Comparison of ENCODE assay signal across 14 cellular contexts in the genomic region with DNA sequence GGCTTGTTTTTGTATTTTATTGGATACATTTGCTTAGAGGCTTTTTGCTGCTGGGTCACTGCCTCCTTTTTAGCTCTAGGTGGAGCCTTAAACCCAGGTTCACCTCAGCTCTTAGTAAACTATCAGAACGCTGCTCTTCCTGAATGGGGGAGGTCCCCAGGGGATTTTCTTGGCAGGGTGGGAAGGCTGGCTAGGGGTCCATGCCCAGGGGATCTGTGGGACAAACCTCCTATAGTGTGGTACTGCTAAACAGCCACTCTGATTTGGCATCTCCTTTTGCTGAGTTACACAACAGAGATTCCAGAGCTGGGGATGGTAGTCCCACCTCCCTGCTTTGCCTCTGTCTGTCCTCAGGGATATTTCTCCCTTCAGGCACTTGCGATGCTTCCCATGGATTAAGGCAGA.
DNase-seq lines count a peak whose midpoint lies in the region; ATAC-seq and TF ChIP-seq lines count a peak whose summit lies in the region.
"Had no signal": no experiment of that assay in that cellular context is flagged by ENCODE, and none has a peak within 500 bp of the region (broad histone marks: within the 10 kb centered on the region; RNA-seq: fewer than 3 reads in every experiment).

No MANE protein-coding gene starts in this region.

- ATAC-seq in HG03039 (IDR thresholded peaks at IDR 0.05; ENCODE audit: unreplicated experiment) (no peak), HG03457 (IDR thresholded peaks at IDR 0.05; ENCODE audit: unreplicated experiment) (no peak)
- ATAC-seq: upper lobe of right lung had no signal

- peaks cover 7% of the 10 kb centered on the region for H3K36me3 Mint-ChIP-seq in endodermal cell (ENCODE audit: low read depth)

- peak; percentile 11 for DNase-seq in NCI-H748 treated with DMSO at 0.1 percent for 48 hours (lab: John Stamatoyannopoulos, UW)
- DNase-seq in endodermal cell: peak; percentile 77
- DNase-seq in stimulated activated CD4-positive, alpha-beta T cell treated with anti-CD3 and anti-CD28 coated beads, Interleukin-4, amount 100 ng/mL, for 24 hours: no peak
- no peak for DNase-seq in Ammon's horn (ENCODE audit: low spot score)
- DNase-seq: AML-193, immature natural killer cell, naive B cell, NCI-H1930, upper lobe of right lung had no signal

- peak overlapping the region; percentile 15 for H3K27ac Mint-ChIP-seq in endodermal cell
- H3K27ac Mint-ChIP-seq: immature natural killer cell, naive B cell had no signal

- WGBS in endodermal cell (ENCODE audit: insufficient coverage in 1 of 2, insufficient read length in 1 of 2), 2 experiments: 48 to 60% methylated on average over 1 to 2 of the region's 2 CpGs

- H3K9me3 ChIP-seq in endodermal cell (ENCODE audit: control insufficient read depth, low read length): peaks cover 28% of the 10 kb centered on the region

- peak; percentile 74 for TF ChIP-seq CTCF in 22Rv1 (IDR thresholded peaks at IDR 0.05)
- 0 out of 2 replicates have a peak, but pooled peaks have one; percentile 17 for TF ChIP-seq CTCF in GM12875 (IDR thresholded peaks at IDR 0.05; ENCODE audit: borderline replicate concordance, insufficient read depth, low read depth, low read length)
- peak; percentile 84 for TF ChIP-seq CTCF in endodermal cell (conservative IDR thresholded peaks at IDR 0.05)

- no peak overlapping the region for H3K9ac ChIP-seq in endodermal cell (ENCODE audit: extremely low read depth, low read length, poor library complexity, severe bottlenecking)

- H3K36me3 ChIP-seq in endodermal cell (ENCODE audit: control insufficient read depth, insufficient read depth, low read length): no peaks in the 10 kb centered on the region
- H3K36me3 ChIP-seq: upper lobe of right lung had no signal

- no peak overlapping the region for H3K4me3 Mint-ChIP-seq in endodermal cell
- H3K4me3 Mint-ChIP-seq: brain, immature natural killer cell, naive B cell had no signal

- peaks cover 24% of the 10 kb centered on the region for H3K4me1 Mint-ChIP-seq in endodermal cell
- H3K4me1 Mint-ChIP-seq: brain, immature natural killer cell, naive B cell had no signal

- no peaks in the 10 kb centered on the region for H3K4me1 ChIP-seq in endodermal cell (ENCODE audit: control insufficient read depth, insufficient read depth, low read length)
- H3K4me1 ChIP-seq: upper lobe of right lung had no signal

- H3K4me3 ChIP-seq in GM12875 (ENCODE audit: low read depth, low read length) (no peak overlapping the region), endodermal cell (ENCODE audit: low read length) (no peak overlapping the region)
- H3K4me3 ChIP-seq: upper lobe of right lung had no signal

- peaks cover 24% of the 10 kb centered on the region for H3K9me3 Mint-ChIP-seq in endodermal cell

- H3K27me3 Mint-ChIP-seq in endodermal cell (ENCODE audit: insufficient read depth): no peaks in the 10 kb centered on the region
- H3K27me3 Mint-ChIP-seq: naive B cell had no signal

- H3K27ac ChIP-seq in 22Rv1 (no peak overlapping the region), endodermal cell (ENCODE audit: low read depth, low read length) (no peak overlapping the region)
- H3K27ac ChIP-seq: upper lobe of right lung had no signal

- no peaks in the 10 kb centered on the region for H3K27me3 ChIP-seq in endodermal cell (ENCODE audit: control insufficient read depth, insufficient read depth, low read length, poor library complexity, severe bottlenecking)
- H3K27me3 ChIP-seq: upper lobe of right lung had no signal

Comparison
In these comparisons a context has a peak if more than half of its experiments do, and no peak if none do; other contexts are left out.
1. CTCF ChIP-seq: peak in every context shown above with its lines; median percentile 84 in endodermal cell; 74 in 22Rv1; 17 in GM12875.
2. DNase-seq: peak in NCI-H748 treated with DMSO at 0.1 percent for 48 hours (single experiment) and endodermal cell (single experiment); none in stimulated activated CD4-positive, alpha-beta T cell treated with anti-CD3 and anti-CD28 coated beads, Interleukin-4, amount 100 ng/mL, for 24 hours (single experiment) and Ammon's horn (single experiment).